Comparison of ENCODE assay signal across 10 cellular contexts in the genomic region with DNA sequence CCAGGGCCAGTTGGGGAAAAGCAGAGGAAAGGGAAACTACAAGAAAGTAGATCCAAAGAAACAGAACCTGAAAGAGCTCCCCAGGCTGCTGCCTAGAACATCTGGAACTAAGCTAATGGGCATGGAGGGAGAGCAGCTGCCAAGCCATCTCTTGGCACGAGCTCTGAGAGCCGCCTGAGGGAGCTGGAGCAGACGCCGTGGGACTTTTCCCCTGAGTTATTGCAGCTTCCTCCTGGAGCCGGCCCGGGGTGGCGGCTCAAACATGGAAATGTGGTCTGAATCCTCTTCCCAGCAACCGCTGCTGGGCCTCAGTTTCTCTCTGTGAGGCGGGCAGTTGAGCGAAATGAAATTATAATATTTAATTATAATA. TPM values are rescaled to one million over a fixed set of nuclear protein-coding genes. Genes with fewer than 3 reads are reported as not detected.
DNase-seq lines count a peak whose midpoint lies in the region; ATAC-seq and TF ChIP-seq lines count a peak whose summit lies in the region.
"Had no signal": no experiment of that assay in that cellular context is flagged by ENCODE, and none has a peak within 500 bp of the region (broad histone marks: within the 10 kb centered on the region; RNA-seq: fewer than 3 reads in every experiment).

No MANE protein-coding gene starts in this region.

- H3K27ac ChIP-seq in RWPE2 (ENCODE audit: poor library complexity, severe bottlenecking), result peak overlapping the region; percentile 62
- peak overlapping the region; percentile 65 for H3K27ac ChIP-seq in skeletal muscle tissue (ENCODE audit: low read depth, low read length)

- no peak overlapping the region for H3K4me3 ChIP-seq in RWPE2 (ENCODE audit: severe bottlenecking)
- H3K4me3 ChIP-seq in fibroblast of villous mesenchyme (ENCODE audit: low read depth, low read length), result no peak overlapping the region
- no peak overlapping the region for H3K4me3 ChIP-seq in skeletal muscle tissue (ENCODE audit: low read length in 3 of 3)

- no peak for ATAC-seq in RWPE2 (ENCODE audit: low read depth)
- ATAC-seq: esophagus mucosa had no signal

- H3K9me3 ChIP-seq in RWPE2 (ENCODE audit: severe bottlenecking) (no peaks in the 10 kb centered on the region), skeletal muscle tissue (ENCODE audit: control insufficient read depth in 3 of 3, low read length in 3 of 3) (no peaks in the 10 kb centered on the region)

- DNase-seq in ELR (ENCODE audit: low read depth), result peak; percentile 65
- DNase-seq in RWPE2 (ENCODE audit: low spot score), result no peak
- peak; percentile 85 for DNase-seq in fibroblast of villous mesenchyme (ENCODE audit: low read depth)
- no peak for DNase-seq in Kasumi-1 (lab: John Stamatoyannopoulos, UW)
- DNase-seq in activated CD4-positive, alpha-beta T cell treated with anti-CD3 and anti-CD28 coated beads, Interleukin-2, amount 50 U/mL, for 1 hour, result no peak
- DNase-seq in COLO829 (ENCODE audit: low spot score), result no peak
- DNase-seq in NCI-H510A (lab: John Stamatoyannopoulos, UW), result no peak
- DNase-seq: activated effector memory CD4-positive, alpha-beta T cell treated with Interleukin-2 at 50 U/mL for 16 hours had no signal

- H3K27me3 ChIP-seq in RWPE2 (ENCODE audit: insufficient read depth, poor library complexity, severe bottlenecking) (no peaks in the 10 kb centered on the region), skeletal muscle tissue (ENCODE audit: control insufficient read depth in 3 of 3, insufficient read depth in 3 of 3, low read length in 3 of 3) (peaks cover 10 to 60% (median 44%) of the 10 kb centered on the region in 3 donors)

- TF ChIP-seq CTCF in RWPE2 (IDR thresholded peaks at IDR 0.05; ENCODE audit: poor library complexity, severe bottlenecking), result no peak
- TF ChIP-seq CTCF in fibroblast of villous mesenchyme (IDR thresholded peaks at IDR 0.05; ENCODE audit: insufficient read depth, low read depth, low read length), result no peak

- H3K36me3 ChIP-seq in RWPE2 (ENCODE audit: low read depth) (no peaks in the 10 kb centered on the region), skeletal muscle tissue (ENCODE audit: control insufficient read depth in 3 of 3, insufficient read depth in 3 of 3, low read length in 3 of 3) (no peaks in the 10 kb centered on the region)

- peak overlapping the region in 1 of 3 donors; percentile 10 for H3K9ac ChIP-seq in skeletal muscle tissue (ENCODE audit: low read depth in 1 of 3, low read length in 3 of 3)

- H3K4me1 ChIP-seq in RWPE2 (ENCODE audit: insufficient read depth, poor library complexity, severe bottlenecking) (peaks cover 38% of the 10 kb centered on the region), skeletal muscle tissue (ENCODE audit: control insufficient read depth in 3 of 3, insufficient read depth in 3 of 3, low read length in 3 of 3) (peaks cover 19 to 24% (median 24%) of the 10 kb centered on the region in 3 donors)

RNA-seq across cellular contexts. Expression of gene LIF, which starts 41.8 kb away (rescaled TPM):
- total RNA-seq in fibroblast of villous mesenchyme, result 7.4 and 7.8 TPM in 2 replicates
- total RNA-seq in skeletal muscle tissue, result 0.52 TPM

Comparison
In these comparisons a context has a peak if more than half of its experiments do, and no peak if none do; other contexts are left out.
1. DNase-seq: peak in ELR (single experiment) and fibroblast of villous mesenchyme (single experiment); none in RWPE2 (single experiment), Kasumi-1 (0 of 2), activated CD4-positive, alpha-beta T cell treated with anti-CD3 and anti-CD28 coated beads, Interleukin-2, amount 50 U/mL, for 1 hour (single experiment), COLO829 (single experiment) and NCI-H510A (single experiment).